In genomic region chr14:88044782-88045446, GRCh38 we compare ENCODE assay signal across 11 cellular contexts. TPM values are rescaled to one million over a fixed set of nuclear protein-coding genes. Genes with fewer than 3 reads are reported as not detected.
A peak's percentile ranks its signal among the peaks of the same experiment; 100 is the strongest.
DNase-seq lines count a peak whose midpoint lies in the region; ATAC-seq and TF ChIP-seq lines count a peak whose summit lies in the region.
"Had no signal": no experiment of that assay in that cellular context is flagged by ENCODE, and none has a peak within 500 bp of the region (broad histone marks: within the 10 kb centered on the region; RNA-seq: fewer than 3 reads in every experiment).

No MANE protein-coding gene starts in this region.

- intact Hi-C loops in lower lobe of right lung (cut with DNase I) = no loop called here

- peaks cover 5% of the 10 kb centered on the region for H3K4me1 ChIP-seq in lower lobe of right lung

- peak; percentile 87 for ATAC-seq in GM18519 (IDR thresholded peaks at IDR 0.05; ENCODE audit: low FRiP score, unreplicated experiment)
- peak; percentile 59 for ATAC-seq in HG02571 (IDR thresholded peaks at IDR 0.05; ENCODE audit: unreplicated experiment)
- ATAC-seq in lower lobe of right lung = peak; percentile 69 to 71
- ATAC-seq in omental fat pad (ENCODE audit: low FRiP score) = no peak
- ATAC-seq: naive thymus-derived CD8-positive, alpha-beta T cell had no signal

- no peaks in the 10 kb centered on the region for H3K27me3 ChIP-seq in lower lobe of right lung (ENCODE audit: low read depth)

- CTCF ChIA-PET in RWPE1 (lab: Yijun Ruan, JAX) = no interaction called here

- H3K9me3 ChIP-seq in lower lobe of right lung = no peaks in the 10 kb centered on the region

- H3K36me3 ChIP-seq in lower lobe of right lung = no peaks in the 10 kb centered on the region

- DNase-seq in MV-4-11 (lab: John Stamatoyannopoulos, UW) (peak; percentile 81), lower lobe of right lung (no peak), omental fat pad (ENCODE audit: low spot score) (no peak), GDM1 (lab: John Stamatoyannopoulos, UW) (no peak), RWPE1 (ENCODE audit: low spot score) (no peak), NCI-H146 (lab: John Stamatoyannopoulos, UW) (no peak)
- DNase-seq: HCEC 1CT; naive thymus-derived CD8-positive, alpha-beta T cell; NCI-H2029 had no signal

- POLR2A ChIA-PET in RWPE1 (lab: Yijun Ruan, JAX; ENCODE audit: low non-redundant PET) = no interaction called here

- H3K4me3 ChIP-seq in lower lobe of right lung = no peak overlapping the region

- peak overlapping the region; percentile 60 for H3K27ac ChIP-seq in lower lobe of right lung
- no peak overlapping the region for H3K27ac ChIP-seq in RWPE1

- no peak for TF ChIP-seq CTCF in lower lobe of right lung (IDR thresholded peaks at IDR 0.05)
- TF ChIP-seq CTCF in omental fat pad (IDR thresholded peaks at IDR 0.05) = no peak
- TF ChIP-seq CTCF in RWPE1 (conservative IDR thresholded peaks at IDR 0.05; ENCODE audit: low read depth) = no peak

RNA-seq across cellular contexts. Expression of gene GPR65, which starts 40.0 kb away (rescaled TPM):
- total RNA-seq in lower lobe of right lung = 13.4 TPM
- total RNA-seq in omental fat pad = 1 to 10 TPM; 1.4 to 6.0 (median 3.2) TPM

RNA-seq across cellular contexts. Expression of gene GALC, which starts 51.9 kb away (rescaled TPM):
- 59.4 TPM for total RNA-seq in lower lobe of right lung
- 10 to 100 TPM; 30.6 to 41.2 (median 34.1) TPM for total RNA-seq in omental fat pad
